ENCODE assay signal across 1 cellular context in genomic region chr16:56886296-56886695, GRCh38.
A peak's percentile ranks its signal among the peaks of the same experiment; 100 is the strongest.
TF ChIP-seq lines count a peak whose summit lies in the region.

No MANE protein-coding gene starts in this region.

TF ChIP-seq in HepG2, 621 proteins besides CTCF, POLR2A, EP300 and RAD21:
- TF ChIP-seq ZBTB21 (CRISPR knock-in tag; IDR thresholded peaks at IDR 0.05), result no peak
- peak; percentile 39; the same call in 1 of the 2 replicates for TF ChIP-seq GABPB1 (CRISPR knock-in tag; IDR thresholded peaks at IDR 0.05)
